Comparison of ENCODE assay signal across 18 cellular contexts in genomic region chr3:120077726-120078125, GRCh38.
"Had no signal": no experiment of that assay in that cellular context is flagged by ENCODE, and none has a peak within 500 bp of the region (broad histone marks: within the 10 kb centered on the region; RNA-seq: fewer than 3 reads in every experiment).

No MANE protein-coding gene starts in this region.

- H3K27me3 Mint-ChIP-seq: activated B cell treated with CpG ODN at 0.5 μM for 24 hours; activated CD4-positive, alpha-beta T cell treated with anti-CD3 and anti-CD28 coated beads, Interleukin-2, amount 10 ng/mL, durations not matched to agents 24 days and 14 days; activated naive CD8-positive, alpha-beta T cell treated with anti-CD3 and anti-CD28 coated beads, Interleukin-2, amount 10 ng/mL, durations not matched to agents 7 days and 5 days; naive thymus-derived CD8-positive, alpha-beta T cell had no signal

- H3K27ac Mint-ChIP-seq: activated B cell treated with CpG ODN at 0.5 μM for 24 hours; activated CD4-positive, alpha-beta T cell treated with anti-CD3 and anti-CD28 coated beads, Interleukin-2, amount 10 ng/mL, durations not matched to agents 24 days and 14 days; activated CD8-positive, alpha-beta T cell treated with anti-CD3 and anti-CD28 coated beads, Interleukin-2, amount 10 ng/mL, durations not matched to agents 7 days and 5 days; activated naive CD8-positive, alpha-beta T cell treated with anti-CD3 and anti-CD28 coated beads, Interleukin-2, amount 10 ng/mL, durations not matched to agents 7 days and 5 days had no signal

- H3K36me3 ChIP-seq: brain microvascular endothelial cell, right atrium auricular region, tibial artery had no signal

- DNase-seq: activated B cell treated with CpG ODN at 0.5 μM for 24 hours; activated CD4-positive, alpha-beta T cell treated with anti-CD3 and anti-CD28 coated beads, Interleukin-2, amount 10 ng/mL, durations not matched to agents 24 days and 14 days; activated CD8-positive, alpha-beta memory T cell treated with anti-CD3 and anti-CD28 coated beads, Interleukin-2, amount 50 U/mL, for 4 hours; activated CD8-positive, alpha-beta T cell treated with anti-CD3 and anti-CD28 coated beads, Interleukin-2, amount 10 ng/mL, durations not matched to agents 7 days and 5 days; activated gamma-delta T cell treated with Interleukin-2 at 50 U/mL for 16 hours; activated naive CD8-positive, alpha-beta T cell treated with anti-CD3 and anti-CD28 coated beads, Interleukin-2, amount 10 ng/mL, durations not matched to agents 7 days and 5 days; activated T-cell treated with anti-CD3 and anti-CD28 coated beads, Interleukin-2, amount 50 U/mL, for 72 hours; anterior cingulate cortex; brain microvascular endothelial cell; cortex of kidney; naive thymus-derived CD8-positive, alpha-beta T cell; nucleus accumbens; stimulated activated CD4-positive, alpha-beta T cell treated with anti-CD3 and anti-CD28 coated beads, Interleukin-2, amount 100 ng/mL, for 48 hours; stimulated activated naive CD4-positive, alpha-beta T cell; tibial artery had no signal

- H3K27ac ChIP-seq: brain microvascular endothelial cell, epithelial cell of prostate, right atrium auricular region, tibial artery had no signal

- ATAC-seq: activated CD8-positive, alpha-beta T cell treated with anti-CD3 and anti-CD28 coated beads, Interleukin-2, amount 10 ng/mL, durations not matched to agents 7 days and 5 days; activated T-cell treated with anti-CD3 and anti-CD28 coated beads, Interleukin-2, amount 50 U/mL, for 72 hours; left lobe of liver; naive thymus-derived CD8-positive, alpha-beta T cell had no signal

- H3K4me3 Mint-ChIP-seq: activated B cell treated with CpG ODN at 0.5 μM for 24 hours; activated CD4-positive, alpha-beta T cell treated with anti-CD3 and anti-CD28 coated beads, Interleukin-2, amount 10 ng/mL, durations not matched to agents 24 days and 14 days; activated CD8-positive, alpha-beta T cell treated with anti-CD3 and anti-CD28 coated beads, Interleukin-2, amount 10 ng/mL, durations not matched to agents 7 days and 5 days; activated naive CD8-positive, alpha-beta T cell treated with anti-CD3 and anti-CD28 coated beads, Interleukin-2, amount 10 ng/mL, durations not matched to agents 7 days and 5 days; activated T-cell treated with anti-CD3 and anti-CD28 coated beads, Interleukin-2, amount 50 U/mL, for 72 hours had no signal

- H3K9me3 ChIP-seq: right atrium auricular region, tibial artery had no signal

- H3K4me3 ChIP-seq: right atrium auricular region, tibial artery had no signal

- H3K27me3 ChIP-seq: brain microvascular endothelial cell, right atrium auricular region, tibial artery had no signal

- H3K9me3 Mint-ChIP-seq: activated B cell treated with CpG ODN at 0.5 μM for 24 hours had no signal
